In the genomic region with DNA sequence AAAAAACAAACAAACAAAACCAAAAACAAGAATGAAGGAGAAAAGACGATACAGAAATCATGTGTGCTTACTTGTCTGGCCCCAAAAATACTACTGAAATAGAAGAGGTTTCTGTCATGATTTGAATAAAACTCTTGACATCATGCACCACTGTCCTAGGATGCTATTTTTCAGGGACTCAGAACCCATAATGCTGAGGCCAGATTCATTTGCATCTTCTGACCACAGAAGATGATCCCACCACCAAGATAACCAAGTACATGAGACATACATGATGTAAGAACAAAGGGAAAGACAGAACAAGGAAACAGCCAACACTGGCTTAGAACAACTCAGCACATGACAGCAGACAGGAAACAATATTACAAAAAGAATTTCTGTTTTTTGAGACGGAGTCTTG, we compare ENCODE assay signal across 13 cellular contexts. TPM values are rescaled to one million over a fixed set of nuclear protein-coding genes. Genes with fewer than 3 reads are reported as not detected.
DNase-seq lines count a peak whose midpoint lies in the region; ATAC-seq and TF ChIP-seq lines count a peak whose summit lies in the region.
"Had no signal": no experiment of that assay in that cellular context is flagged by ENCODE, and none has a peak within 500 bp of the region (broad histone marks: within the 10 kb centered on the region; RNA-seq: fewer than 3 reads in every experiment).

No MANE protein-coding gene starts in this region.

- peak overlapping the region; percentile 70 for H3K27ac Mint-ChIP-seq in activated naive CD4-positive, alpha-beta T cell treated with anti-CD3 and anti-CD28 coated beads for 36 hours
- H3K27ac Mint-ChIP-seq in endodermal cell = no peak overlapping the region

- no peak for TF ChIP-seq EP300 in upper lobe of left lung (IDR thresholded peaks at IDR 0.05)

- CTCF ChIA-PET in activated naive CD4-positive, alpha-beta T cell treated with anti-CD3 and anti-CD28 coated beads for 36 hours (lab: Charles Lee) = no interaction called here

- no peaks in the 10 kb centered on the region for H3K27me3 ChIP-seq in endodermal cell (ENCODE audit: control insufficient read depth, insufficient read depth, low read length, poor library complexity, severe bottlenecking)
- H3K27me3 ChIP-seq in upper lobe of left lung = no peaks in the 10 kb centered on the region
- H3K27me3 ChIP-seq: foreskin keratinocyte, right lobe of liver had no signal

- intact Hi-C loops in activated naive CD4-positive, alpha-beta T cell treated with anti-CD3 and anti-CD28 coated beads for 36 hours (cut with micrococcal nuclease) = loop anchor here (10.0 kb wide), 1 partner anchor 343 kb away; a partner anchor contains a TSS

- H3K27me3 Mint-ChIP-seq in activated naive CD4-positive, alpha-beta T cell treated with anti-CD3 and anti-CD28 coated beads for 36 hours (ENCODE audit: low read depth) = no peaks in the 10 kb centered on the region
- no peaks in the 10 kb centered on the region for H3K27me3 Mint-ChIP-seq in endodermal cell (ENCODE audit: insufficient read depth)

- DNase-seq in activated naive CD4-positive, alpha-beta T cell treated with anti-CD3 and anti-CD28 coated beads for 36 hours = no peak
- no peak for DNase-seq in activated naive CD4-positive, alpha-beta T cell (lab: John Stamatoyannopoulos, UW)
- DNase-seq in MV-4-11 (lab: John Stamatoyannopoulos, UW) (peak; percentile 44), endodermal cell (no peak), upper lobe of left lung (no peak), NCI-H146 treated with DMSO at 0.1 percent for 48 hours (lab: John Stamatoyannopoulos, UW; ENCODE audit: unreplicated experiment) (no peak), NCI-H748 treated with DMSO at 0.1 percent for 48 hours (lab: John Stamatoyannopoulos, UW) (no peak), SKM-1 treated with dmso at 0.1 percent for 144 hours (lab: John Stamatoyannopoulos, UW; ENCODE audit: unreplicated experiment) (no peak)
- DNase-seq: foreskin keratinocyte, left ventricle myocardium inferior, NCI-H524, right lobe of liver had no signal

- H3K9me3 ChIP-seq in endodermal cell (ENCODE audit: control insufficient read depth, low read length) = no peaks in the 10 kb centered on the region
- no peaks in the 10 kb centered on the region for H3K9me3 ChIP-seq in upper lobe of left lung
- H3K9me3 ChIP-seq: left ventricle myocardium inferior, right lobe of liver had no signal

- H3K9ac ChIP-seq in endodermal cell (ENCODE audit: extremely low read depth, low read length, poor library complexity, severe bottlenecking) = no peak overlapping the region

- H3K4me3 ChIP-seq in endodermal cell (ENCODE audit: low read length) = peak overlapping the region; percentile 96
- H3K4me3 ChIP-seq in upper lobe of left lung = no peak overlapping the region
- H3K4me3 ChIP-seq: left ventricle myocardium inferior, right lobe of liver, SK-N-MC had no signal

- TF ChIP-seq POLR2A in upper lobe of left lung (IDR thresholded peaks at IDR 0.05) = peak in 1 of 4 donors; percentile 20

- H3K27ac ChIP-seq in endodermal cell (ENCODE audit: low read depth, low read length) (no peak overlapping the region), upper lobe of left lung (peak overlapping the region; percentile 9 to 84 (median 64))
- H3K27ac ChIP-seq: foreskin keratinocyte, left ventricle myocardium inferior, SK-N-MC had no signal

- no peak for ATAC-seq in upper lobe of left lung (ENCODE audit: low FRiP score in 2 of 2)
- ATAC-seq: foreskin keratinocyte, right lobe of liver had no signal

- H3K9me3 Mint-ChIP-seq in activated naive CD4-positive, alpha-beta T cell treated with anti-CD3 and anti-CD28 coated beads for 36 hours = no peaks in the 10 kb centered on the region
- H3K9me3 Mint-ChIP-seq in endodermal cell = peaks cover 6% of the 10 kb centered on the region

- H3K4me3 Mint-ChIP-seq in activated naive CD4-positive, alpha-beta T cell treated with anti-CD3 and anti-CD28 coated beads for 36 hours = no peak overlapping the region
- H3K4me3 Mint-ChIP-seq in endodermal cell = no peak overlapping the region

- peaks cover 25% of the 10 kb centered on the region for H3K36me3 Mint-ChIP-seq in activated naive CD4-positive, alpha-beta T cell treated with anti-CD3 and anti-CD28 coated beads for 36 hours (ENCODE audit: low read depth)
- H3K36me3 Mint-ChIP-seq in endodermal cell (ENCODE audit: low read depth) = peaks cover 49% of the 10 kb centered on the region

- TF ChIP-seq CTCF in endodermal cell (conservative IDR thresholded peaks at IDR 0.05) (no peak), upper lobe of left lung (IDR thresholded peaks at IDR 0.05) (no peak)

- H3K4me1 ChIP-seq in endodermal cell (ENCODE audit: control insufficient read depth, insufficient read depth, low read length) (peaks cover 8% of the 10 kb centered on the region), upper lobe of left lung (peaks cover 20 to 38% (median 26%) of the 10 kb centered on the region in 4 donors)
- H3K4me1 ChIP-seq: foreskin keratinocyte had no signal

- 88 to 89% methylated on average over 2 of the region's 2 CpGs for WGBS in endodermal cell (ENCODE audit: insufficient coverage in 1 of 2, insufficient read length in 1 of 2), 2 experiments
- 63 to 67% methylated on average over 2 of the region's 2 CpGs for WGBS in upper lobe of left lung, 2 donors

- peaks cover 34% of the 10 kb centered on the region for H3K4me1 Mint-ChIP-seq in activated naive CD4-positive, alpha-beta T cell treated with anti-CD3 and anti-CD28 coated beads for 36 hours (ENCODE audit: low read depth)
- H3K4me1 Mint-ChIP-seq in endodermal cell = peaks cover 38% of the 10 kb centered on the region

- peaks cover 45% of the 10 kb centered on the region for H3K36me3 ChIP-seq in endodermal cell (ENCODE audit: control insufficient read depth, insufficient read depth, low read length)
- H3K36me3 ChIP-seq in upper lobe of left lung = peaks cover 7 to 48% (median 21%) of the 10 kb centered on the region in 4 donors

RNA-seq across cellular contexts. Expression of a gene that starts 2.5 kb away (rescaled TPM):
- 1 to 10 TPM; 3.9 to 4.4 TPM for total RNA-seq in activated naive CD4-positive, alpha-beta T cell treated with anti-CD3 and anti-CD28 coated beads for 36 hours
- total RNA-seq in endodermal cell (10 to 100 TPM; 17.4 to 18.8 TPM), upper lobe of left lung (10 to 100 TPM; 12.1 to 68.1 (median 21.0) TPM)
- polyA plus RNA-seq in endodermal cell (2013, experiment 1 of 2) = 4.9 TPM
- polyA plus RNA-seq in endodermal cell (2013, experiment 2 of 2) = 6.5 TPM

RNA-seq across cellular contexts. Expression of a gene that starts 17.9 kb away (rescaled TPM):
- 1 to 10 TPM; 8.7 to 9.2 TPM for total RNA-seq in activated naive CD4-positive, alpha-beta T cell treated with anti-CD3 and anti-CD28 coated beads for 36 hours
- total RNA-seq in endodermal cell (10 to 100 TPM; 37.0 to 39.9 TPM), upper lobe of left lung (10 to 100 TPM; 10.2 to 32.5 (median 16.4) TPM)
- 9.2 TPM for polyA plus RNA-seq in endodermal cell (2013, experiment 1 of 2)
- 8.9 TPM for polyA plus RNA-seq in endodermal cell (2013, experiment 2 of 2)

RNA-seq across cellular contexts. Expression of a gene that starts 37.5 kb away (rescaled TPM):
- 10 to 100 TPM; 17.5 to 20.2 TPM for total RNA-seq in activated naive CD4-positive, alpha-beta T cell treated with anti-CD3 and anti-CD28 coated beads for 36 hours
- total RNA-seq in endodermal cell (10 to 100 TPM; 64.1 to 98.1 TPM), upper lobe of left lung (10 to 100 TPM; 12.2 to 52.4 (median 23.0) TPM)
- 24.8 TPM for polyA plus RNA-seq in endodermal cell (2013, experiment 1 of 2)
- polyA plus RNA-seq in endodermal cell (2013, experiment 2 of 2) = 24.7 TPM

RNA-seq across cellular contexts. Expression of a gene that starts 42.7 kb away (rescaled TPM):
- total RNA-seq in activated naive CD4-positive, alpha-beta T cell treated with anti-CD3 and anti-CD28 coated beads for 36 hours = 10 to 100 TPM; 14.5 to 14.9 TPM
- total RNA-seq in endodermal cell = 10 to 100 TPM; 15.1 to 17.0 TPM
- 8.7 TPM for polyA plus RNA-seq in endodermal cell (2013, experiment 1 of 2)
- 7.6 TPM for polyA plus RNA-seq in endodermal cell (2013, experiment 2 of 2)
- total RNA-seq in upper lobe of left lung = 10 to 100 TPM; 13.2 to 30.4 (median 19.6) TPM
